In genomic region chr18:58196881-58197872, GRCh38 we compare ENCODE assay signal across 14 cellular contexts.
DNase-seq lines count a peak whose midpoint lies in the region; TF ChIP-seq lines count a peak whose summit lies in the region.
"Had no signal": no experiment of that assay in that cellular context is flagged by ENCODE, and none has a peak within 500 bp of the region (broad histone marks: within the 10 kb centered on the region; RNA-seq: fewer than 3 reads in every experiment).

No MANE protein-coding gene starts in this region.

- H3K4me1 ChIP-seq in SJCRH30 (peaks cover 15% of the 10 kb centered on the region), stomach smooth muscle (ENCODE audit: control insufficient read depth, insufficient read depth, low read length) (peaks cover 16% of the 10 kb centered on the region)

- H3K4me3 ChIP-seq in SJCRH30 (no peak overlapping the region; the same call in 1 of the 2 replicates), stomach smooth muscle (ENCODE audit: low read length in 2 of 2) (peak overlapping the region; percentile 15 to 74), foreskin fibroblast (ENCODE audit: low read depth in 1 of 2, low read length in 2 of 2) (no peak overlapping the region)

- no peaks in the 10 kb centered on the region for H3K36me3 ChIP-seq in SJCRH30
- no peaks in the 10 kb centered on the region for H3K36me3 ChIP-seq in stomach smooth muscle (ENCODE audit: control insufficient read depth in 2 of 2, insufficient read depth in 2 of 2, low read length in 2 of 2)

- H3K27ac ChIP-seq in SJCRH30, result peak overlapping the region; percentile 59
- peak overlapping the region; percentile 79 for H3K27ac ChIP-seq in stomach smooth muscle (ENCODE audit: low read length)
- H3K27ac ChIP-seq: foreskin keratinocyte had no signal

- no peaks in the 10 kb centered on the region for H3K36me3 Mint-ChIP-seq in HFFc6 (ENCODE audit: low read depth)
- no peaks in the 10 kb centered on the region for H3K36me3 Mint-ChIP-seq in glutamatergic neuron (ENCODE audit: unreplicated experiment)
- H3K36me3 Mint-ChIP-seq: CD8-positive, alpha-beta T cell; naive thymus-derived CD4-positive, alpha-beta T cell had no signal

- DNase-seq in HFFc6 (no peak), SJCRH30 (peak; percentile 55 to 81), kidney tubule cell (ENCODE audit: low spot score) (peak; percentile 37), glutamatergic neuron (no peak), HuH-7 (ENCODE audit: low spot score) (no peak), foreskin fibroblast (no peak)
- DNase-seq: activated CD8-positive, alpha-beta memory T cell treated with anti-CD3 and anti-CD28 coated beads, Interleukin-2, amount 50 U/mL, for 48 hours; CD8-positive, alpha-beta T cell; islet precursor cell; naive thymus-derived CD4-positive, alpha-beta T cell; NCI-H69; Right ventricle myocardium superior had no signal

- H3K4me1 Mint-ChIP-seq in HFFc6 (ENCODE audit: low read depth), result peaks cover 35% of the 10 kb centered on the region
- peaks cover 36% of the 10 kb centered on the region for H3K4me1 Mint-ChIP-seq in glutamatergic neuron (ENCODE audit: low read depth, unreplicated experiment)

- H3K27me3 ChIP-seq in SJCRH30 (no peaks in the 10 kb centered on the region), stomach smooth muscle (ENCODE audit: control insufficient read depth in 1 of 2, insufficient read depth in 2 of 2, low read length in 2 of 2) (peaks cover 0 to 2% of the 10 kb centered on the region in 2 donors)
- H3K27me3 ChIP-seq: foreskin keratinocyte had no signal

- H3K9me3 ChIP-seq in SJCRH30 (replicated peaks), result no peaks in the 10 kb centered on the region
- H3K9me3 ChIP-seq in stomach smooth muscle (ENCODE audit: control insufficient read depth in 2 of 2, low read length in 2 of 2), result no peaks in the 10 kb centered on the region

- no peaks in the 10 kb centered on the region for H3K9me3 Mint-ChIP-seq in HFFc6
- peaks cover 10% of the 10 kb centered on the region for H3K9me3 Mint-ChIP-seq in glutamatergic neuron (ENCODE audit: unreplicated experiment)
- H3K9me3 Mint-ChIP-seq: CD8-positive, alpha-beta T cell; naive thymus-derived CD4-positive, alpha-beta T cell had no signal

- H3K27ac Mint-ChIP-seq in HFFc6 (no peak overlapping the region; the same call in 1 of the 2 replicates), glutamatergic neuron (ENCODE audit: unreplicated experiment) (no peak overlapping the region)
- H3K27ac Mint-ChIP-seq: CD8-positive, alpha-beta T cell had no signal

- TF ChIP-seq CTCF in HFFc6 (IDR thresholded peaks at IDR 0.05) (no peak), glutamatergic neuron (IDR thresholded peaks at IDR 0.05; ENCODE audit: partially characterized antibody, unreplicated experiment) (no peak), foreskin fibroblast (IDR thresholded peaks at IDR 0.05; ENCODE audit: low read depth, low read length) (no peak)

- peak overlapping the region; percentile 89 for H3K4me3 Mint-ChIP-seq in HFFc6
- no peak overlapping the region for H3K4me3 Mint-ChIP-seq in glutamatergic neuron (ENCODE audit: unreplicated experiment)

- H3K27me3 Mint-ChIP-seq in HFFc6 (ENCODE audit: insufficient read depth) (peaks cover 1% of the 10 kb centered on the region), glutamatergic neuron (ENCODE audit: unreplicated experiment) (peaks cover 7% of the 10 kb centered on the region)

- peak overlapping the region; percentile 1 to 26 for H3K9ac ChIP-seq in stomach smooth muscle (ENCODE audit: low read length in 2 of 2)

Comparison
In these comparisons a context has a peak if more than half of its experiments do, and no peak if none do; other contexts are left out.
1. DNase-seq: peak in SJCRH30 (2 of 2) and kidney tubule cell (single experiment); none in HFFc6 (single experiment), glutamatergic neuron (single experiment), HuH-7 (single experiment) and foreskin fibroblast (0 of 2).
2. H3K4me3 ChIP-seq: peak in stomach smooth muscle (2 of 2); none in SJCRH30 (single experiment) and foreskin fibroblast (0 of 2).